Comparison of ENCODE assay signal across 34 cellular contexts in genomic region chr2:84175970-84176369, GRCh38.
DNase-seq lines count a peak whose midpoint lies in the region; ATAC-seq, FAIRE-seq and TF ChIP-seq lines count a peak whose summit lies in the region.
"Had no signal": no experiment of that assay in that cellular context is flagged by ENCODE, and none has a peak within 500 bp of the region (broad histone marks: within the 10 kb centered on the region; RNA-seq: fewer than 3 reads in every experiment).

No MANE protein-coding gene starts in this region.

- H3K27me3 ChIP-seq in HepG2 (ENCODE audit: control insufficient read depth in 1 of 2, insufficient read depth in 2 of 2, low read length in 2 of 2) (0 out of 5 replicates have a peak, but pooled peaks cover 0 to 2% of the 10 kb centered on the region in 2 experiments), right lobe of liver (no peaks in the 10 kb centered on the region), GM12878 (replicated peaks in 1 of 2; ENCODE audit: control insufficient read depth in 2 of 2, insufficient read depth in 2 of 2, low read length in 1 of 2) (no peaks in the 10 kb centered on the region), K562 (ENCODE audit: control insufficient read depth in 2 of 2, insufficient read depth in 2 of 2, low read length in 2 of 2) (no peaks in the 10 kb centered on the region; a peak in 1 of 5 replicates), tibial artery (no peaks in the 10 kb centered on the region)
- no peaks in the 10 kb centered on the region for H3K27me3 ChIP-seq in CD4-positive, alpha-beta memory T cell (ENCODE audit: insufficient read depth, low read length)
- H3K27me3 ChIP-seq: BE2C; BLaER1; BLaER1 treated with 17β-estradiol and CSF1 and Interleukin-3, amounts not matched to agents 10 nM and 100 nM had no signal

- no peaks in the 10 kb centered on the region for H3K9me1 ChIP-seq in K562 (ENCODE audit: control insufficient read depth, insufficient read depth, low read length)

- TF ChIP-seq POLR2A in HepG2 (IDR thresholded peaks at IDR 0.05; ENCODE audit: insufficient read depth in 1 of 2, low read depth in 2 of 2, low read length in 2 of 2) (no peak), right lobe of liver (IDR thresholded peaks at IDR 0.05) (no peak), GM12878 (IDR thresholded peaks at IDR 0.05; ENCODE audit: low read depth, low read length) (no peak), K562 (conservative IDR thresholded peaks at IDR 0.05) (no peak)

- H3K4me1 Mint-ChIP-seq in CD4-positive, alpha-beta memory T cell = no peaks in the 10 kb centered on the region
- H3K4me1 Mint-ChIP-seq: B cell; CD14-positive monocyte; CD4-positive, CD25-positive, alpha-beta regulatory T cell; CD8-positive, alpha-beta memory T cell had no signal

- FAIRE-seq in HepG2 (lab: Jason Lieb, UNC) (no peak), GM12878 (lab: Jason Lieb, UNC) (peak; percentile 41), K562 (lab: Jason Lieb, UNC) (no peak)
- FAIRE-seq: A204.1, A549, D721Med had no signal

- peaks cover 2 to 4% of the 10 kb centered on the region in 2 donors for H3K27me3 Mint-ChIP-seq in CD4-positive, alpha-beta memory T cell

- H2AFZ ChIP-seq in HepG2 (ENCODE audit: low read length) = no peak overlapping the region
- H2AFZ ChIP-seq in GM12878 (ENCODE audit: control insufficient read depth, low read depth, low read length) = no peak overlapping the region
- H2AFZ ChIP-seq in K562 (ENCODE audit: low read depth, low read length) = no peak overlapping the region

- H3K36me3 Mint-ChIP-seq in CD4-positive, alpha-beta memory T cell = no peaks in the 10 kb centered on the region
- H3K36me3 Mint-ChIP-seq: CD14-positive monocyte; CD4-positive, CD25-positive, alpha-beta regulatory T cell; CD8-positive, alpha-beta memory T cell; CD8-positive, alpha-beta T cell had no signal

- TF ChIP-seq RAD21 in HepG2 (CRISPR knock-in tag; IDR thresholded peaks at IDR 0.05) (no peak), GM12878 (IDR thresholded peaks at IDR 0.05; ENCODE audit: insufficient read depth, low read depth, low read length) (no peak), K562 (CRISPR knock-in tag; conservative IDR thresholded peaks at IDR 0.05 in 1 of 2, IDR thresholded peaks at IDR 0.05 in 1 of 2) (no peak)

- TF ChIP-seq EP300 in HepG2 (IDR thresholded peaks at IDR 0.05; ENCODE audit: low read depth in 2 of 2, low read length in 2 of 2) (no peak), HepG2 (CRISPR knock-in tag; IDR thresholded peaks at IDR 0.05; ENCODE audit: borderline replicate concordance) (no peak), GM12878 (IDR thresholded peaks at IDR 0.05; ENCODE audit: borderline replicate concordance in 1 of 2, control insufficient read depth in 1 of 2, low read depth in 2 of 2, low read length in 2 of 2) (no peak), K562 (IDR thresholded peaks at IDR 0.05; ENCODE audit: low read length) (no peak)

- BruUV-seq in HepG2 (replicated peaks; lab: Mats Ljungman, UMichigan) (no TSS peak), GM12878 (replicated peaks; lab: Mats Ljungman, UMichigan) (no TSS peak), K562 (replicated peaks; lab: Mats Ljungman, UMichigan) (no TSS peak)

- WGBS in HepG2 (ENCODE audit: low lambda C conversion rate) = 83% methylated on average over 3 of the region's 3 CpGs
- WGBS in right lobe of liver (ENCODE audit: insufficient coverage, low coverage, low lambda C conversion rate, missing lambda C conversion rate) = 85% methylated on average over 3 of the region's 3 CpGs
- 36% methylated on average over 3 of the region's 3 CpGs for WGBS in GM12878 (ENCODE audit: insufficient coverage, insufficient replicate concordance, low lambda C conversion rate, missing lambda C conversion rate)
- 8% methylated on average over 3 of the region's 3 CpGs for WGBS in K562 (ENCODE audit: insufficient coverage, low coverage, missing lambda C conversion rate)

- in situ Hi-C loops in HepG2 (cut with HindIII; ENCODE audit: extremely low pct_ligation_motif_present, low pct_unique_long_range_greater_than_20kb) = no loop called here
- in situ Hi-C loops in GM12878 (cut with MboI) = no loop called here
- in situ Hi-C loops in K562 (cut with MboI) = no loop called here

- RAD21 ChIA-PET in GM12878 (lab: Charles Lee; ENCODE audit: unreplicated experiment) = no interaction called here

- H3K9ac ChIP-seq in HepG2 (ENCODE audit: insufficient read depth, low read depth, low read length) (no peak overlapping the region), GM12878 (ENCODE audit: control insufficient read depth, insufficient read depth, low read length) (no peak overlapping the region), K562 (ENCODE audit: insufficient read depth in 1 of 2, low read depth in 2 of 2, low read length in 2 of 2) (no peak overlapping the region)
- H3K9ac ChIP-seq: BLaER1; BLaER1 treated with 17β-estradiol and CSF1 and Interleukin-3, amounts not matched to agents 10 nM and 100 nM had no signal

- no peak overlapping the region for H3K27ac ChIP-seq in HepG2 (ENCODE audit: extremely low read length, insufficient read depth, low read length)
- H3K27ac ChIP-seq in right lobe of liver = no peak overlapping the region
- H3K27ac ChIP-seq in GM12878 (ENCODE audit: control insufficient read depth, insufficient read depth) = no peak overlapping the region
- no peak overlapping the region for H3K27ac ChIP-seq in K562 (ENCODE audit: extremely low read depth, low read depth, low read length)
- no peak overlapping the region for H3K27ac ChIP-seq in CD4-positive, alpha-beta memory T cell (ENCODE audit: low read depth, low read length)
- no peak overlapping the region for H3K27ac ChIP-seq in tibial artery
- H3K27ac ChIP-seq: 22Rv1; A549; BLaER1; BLaER1 treated with 17β-estradiol and CSF1 and Interleukin-3, amounts not matched to agents 10 nM and 100 nM; C4-2B had no signal

- H3K4me3 ChIP-seq in HepG2 (replicated peaks in 1 of 3; ENCODE audit: insufficient read depth in 1 of 3, low read depth in 2 of 3, low read length in 3 of 3) (no peak overlapping the region), right lobe of liver (no peak overlapping the region), GM12878 (no peak overlapping the region), K562 (no peak overlapping the region), tibial artery (no peak overlapping the region)
- H3K4me3 ChIP-seq in CD4-positive, alpha-beta memory T cell (ENCODE audit: low read length in 2 of 2) = no peak overlapping the region
- H3K4me3 ChIP-seq: A549; BLaER1; BLaER1 treated with 17β-estradiol and CSF1 and Interleukin-3, amounts not matched to agents 10 nM and 100 nM had no signal

- H3K79me2 ChIP-seq in HepG2 (ENCODE audit: insufficient read depth, low read length) (no peaks in the 10 kb centered on the region), GM12878 (ENCODE audit: control insufficient read depth, insufficient read depth, low read length) (no peaks in the 10 kb centered on the region), K562 (ENCODE audit: control insufficient read depth, insufficient read depth, low read length) (no peaks in the 10 kb centered on the region)

- ATAC-seq in HepG2 (no peak), right lobe of liver (no peak), GM12878 (no peak), K562 (no peak)
- ATAC-seq: A549; CD8-positive, alpha-beta T cell had no signal

- DNase-seq in HepG2 (ENCODE audit: low spot score) = no peak
- DNase-seq in right lobe of liver = no peak
- DNase-seq in GM12878 (ENCODE audit: low read depth, low spot score) = no peak
- DNase-seq in K562 (ENCODE audit: extremely low read depth in 1 of 4, low spot score in 3 of 4) = no peak
- DNase-seq in CD4-positive, alpha-beta memory T cell = no peak
- DNase-seq in tibial artery = no peak
- DNase-seq: 8988T; ACHN; AML-193; BE2C; C1 segment of cervical spinal cord; Caco-2; Calu3; CD4-positive, alpha-beta T cell; CD4-positive, CD25-positive, alpha-beta regulatory T cell; CD8-positive, alpha-beta memory T cell; CD8-positive, alpha-beta T cell; COR-L47; DMS 273 treated with DMSO at 0.1 percent for 48 hours; DMS153; DMS53; DMS79; DMS79 treated with DMSO at 0.1 percent for 48 hours; DND-41; EL had no signal

- no peak overlapping the region for H3K4me3 Mint-ChIP-seq in CD4-positive, alpha-beta memory T cell
- H3K4me3 Mint-ChIP-seq: B cell; CD14-positive monocyte; CD4-positive, alpha-beta T cell; CD4-positive, CD25-positive, alpha-beta regulatory T cell; CD8-positive, alpha-beta memory T cell; CD8-positive, alpha-beta T cell had no signal

- CTCF ChIA-PET in HepG2 (lab: Yijun Ruan, JAX; ENCODE audit: low intra/inter-chr PET ratio, low total read pairs) = no interaction called here
- CTCF ChIA-PET in GM12878 (lab: Yijun Ruan, JAX) = no interaction called here
- CTCF ChIA-PET in K562 (lab: Yijun Ruan, JAX; ENCODE audit: low intra/inter-chr PET ratio) = no interaction called here
- CTCF ChIA-PET in CD4-positive, alpha-beta memory T cell (lab: Charles Lee; ENCODE audit: partially characterized antibody) = no interaction called here

- H3K9me3 ChIP-seq in HepG2 (ENCODE audit: low read length) (no peaks in the 10 kb centered on the region), right lobe of liver (no peaks in the 10 kb centered on the region), GM12878 (replicated peaks; ENCODE audit: control insufficient read depth, insufficient read depth, low read length) (no peaks in the 10 kb centered on the region), K562 (replicated peaks; ENCODE audit: control insufficient read depth, insufficient read depth, low read depth, low read length) (no peaks in the 10 kb centered on the region), tibial artery (no peaks in the 10 kb centered on the region)
- no peaks in the 10 kb centered on the region for H3K9me3 ChIP-seq in CD4-positive, alpha-beta memory T cell (ENCODE audit: control insufficient read depth in 1 of 2, low read length in 2 of 2)
- H3K9me3 ChIP-seq: A549, BE2C, BLaER1, Caco-2 had no signal

- intact Hi-C loops in HepG2 (cut with micrococcal nuclease; ENCODE audit: unreplicated experiment) = no loop called here
- intact Hi-C loops in right lobe of liver (cut with DNase I) = no loop called here
- intact Hi-C loops in GM12878 (cut with micrococcal nuclease; ENCODE audit: unreplicated experiment) = no loop called here
- intact Hi-C loops in K562 (cut with micrococcal nuclease) = no loop called here
- intact Hi-C loops in CD4-positive, alpha-beta memory T cell (cut with micrococcal nuclease) = no loop called here
- intact Hi-C loops in tibial artery (cut with DNase I; ENCODE audit: low total_unique reads) = no loop called here

- no peak overlapping the region for H3K27ac Mint-ChIP-seq in CD4-positive, alpha-beta memory T cell
- H3K27ac Mint-ChIP-seq: B cell; CD4-positive, alpha-beta T cell; CD4-positive, CD25-positive, alpha-beta regulatory T cell; CD8-positive, alpha-beta memory T cell; CD8-positive, alpha-beta T cell had no signal

- H3K36me3 ChIP-seq in HepG2 (replicated peaks in 1 of 2; ENCODE audit: control insufficient read depth in 1 of 2, insufficient read depth in 2 of 2, low read length in 2 of 2) = no peaks in the 10 kb centered on the region
- no peaks in the 10 kb centered on the region for H3K36me3 ChIP-seq in right lobe of liver
- no peaks in the 10 kb centered on the region for H3K36me3 ChIP-seq in GM12878 (ENCODE audit: control insufficient read depth in 2 of 2, insufficient read depth in 2 of 2, low read length in 1 of 2)
- H3K36me3 ChIP-seq in K562 (ENCODE audit: control insufficient read depth, insufficient read depth, low read length) = no peaks in the 10 kb centered on the region
- no peaks in the 10 kb centered on the region for H3K36me3 ChIP-seq in CD4-positive, alpha-beta memory T cell (ENCODE audit: insufficient read depth, low read length)
- no peaks in the 10 kb centered on the region for H3K36me3 ChIP-seq in tibial artery
- H3K36me3 ChIP-seq: BE2C; BLaER1; BLaER1 treated with 17β-estradiol and CSF1 and Interleukin-3, amounts not matched to agents 10 nM and 100 nM had no signal

- H4K20me1 ChIP-seq in HepG2 (ENCODE audit: insufficient read depth, low read length) = no peaks in the 10 kb centered on the region
- no peaks in the 10 kb centered on the region for H4K20me1 ChIP-seq in GM12878 (ENCODE audit: control insufficient read depth, insufficient read depth)
- H4K20me1 ChIP-seq in K562 (replicated peaks; ENCODE audit: control insufficient read depth, insufficient read depth, low read length) = no peaks in the 10 kb centered on the region
- H4K20me1 ChIP-seq: BLaER1; BLaER1 treated with 17β-estradiol and CSF1 and Interleukin-3, amounts not matched to agents 10 nM and 100 nM had no signal

- POLR2A ChIA-PET in HepG2 (lab: Yijun Ruan, JAX) (no interaction called here), GM12878 (lab: Charles Lee) (no interaction called here), K562 (lab: Yijun Ruan, JAX) (no interaction called here)
- POLR2A ChIA-PET in CD4-positive, alpha-beta memory T cell (lab: Charles Lee; ENCODE audit: partially characterized antibody) = no interaction called here

- TF ChIP-seq CTCF in HepG2 (CRISPR knock-in tag; IDR thresholded peaks at IDR 0.05) (no peak), right lobe of liver (IDR thresholded peaks at IDR 0.05) (no peak), GM12878 (IDR thresholded peaks at IDR 0.05 in 2 of 3, conservative IDR thresholded peaks at IDR 0.05 in 1 of 3; ENCODE audit: control insufficient read depth in 2 of 3, extremely low read depth in 1 of 3, insufficient read depth in 1 of 3, low read depth in 3 of 3, low read length in 3 of 3) (no peak), K562 (IDR thresholded peaks at IDR 0.05 in 2 of 3, conservative IDR thresholded peaks at IDR 0.05 in 1 of 3; ENCODE audit: insufficient read depth in 2 of 3, low read depth in 1 of 3, low read length in 3 of 3) (no peak), tibial artery (IDR thresholded peaks at IDR 0.05) (no peak)

- SMC1A ChIA-PET in GM12878 (lab: Charles Lee; ENCODE audit: uncharacterized antibody, unreplicated experiment) = no interaction called here

- H3K4me1 ChIP-seq in HepG2 (ENCODE audit: insufficient read depth, low read length) (0 out of 2 replicates have a peak, but pooled peaks cover 10% of the 10 kb centered on the region), right lobe of liver (peaks cover 0 to 2% (median 0%) of the 10 kb centered on the region in 4 donors), GM12878 (ENCODE audit: control insufficient read depth, insufficient read depth, low read length) (no peaks in the 10 kb centered on the region), K562 (replicated peaks in 1 of 2; ENCODE audit: control insufficient read depth in 2 of 2, insufficient read depth in 2 of 2, low read length in 2 of 2) (no peaks in the 10 kb centered on the region), tibial artery (no peaks in the 10 kb centered on the region)
- H3K4me1 ChIP-seq in CD4-positive, alpha-beta memory T cell (ENCODE audit: insufficient read depth, low read length) = no peaks in the 10 kb centered on the region
- H3K4me1 ChIP-seq: A549, BE2C, Caco-2 had no signal

- H3K4me2 ChIP-seq in HepG2 (ENCODE audit: low read depth, low read length) = no peak overlapping the region
- H3K4me2 ChIP-seq in GM12878 (ENCODE audit: control insufficient read depth, insufficient read depth) = no peak overlapping the region
- no peak overlapping the region for H3K4me2 ChIP-seq in K562 (ENCODE audit: insufficient read depth, low read length)
- H3K4me2 ChIP-seq: A549; BLaER1; BLaER1 treated with 17β-estradiol and CSF1 and Interleukin-3, amounts not matched to agents 10 nM and 100 nM had no signal

- H3K9me3 Mint-ChIP-seq in CD4-positive, alpha-beta memory T cell = no peaks in the 10 kb centered on the region
- H3K9me3 Mint-ChIP-seq: CD4-positive, alpha-beta T cell; CD8-positive, alpha-beta T cell had no signal

Comparison
In these comparisons a context has a peak if more than half of its experiments do, and no peak if none do; other contexts are left out.
1. Of the 241 proteins assayed by ChIP-seq in both HepG2 and K562: peak only in HepG2: none; only in K562: none; in both: ZKSCAN8; in neither: 240.